ENCODE assay signal across 33 cellular contexts in genomic region chr4:16052939-16053338, GRCh38. TPM values are rescaled to one million over a fixed set of nuclear protein-coding genes. Genes with fewer than 3 reads are reported as not detected.
DNase-seq lines count a peak whose midpoint lies in the region; ATAC-seq and TF ChIP-seq lines count a peak whose summit lies in the region.
"Had no signal": no experiment of that assay in that cellular context is flagged by ENCODE, and none has a peak within 500 bp of the region (broad histone marks: within the 10 kb centered on the region; RNA-seq: fewer than 3 reads in every experiment).

No MANE protein-coding gene starts in this region.

- WGBS in body of pancreas, 2 donors, result 29 to 43% methylated on average over 2 of the region's 2 CpGs

- H3K9me3 ChIP-seq in body of pancreas, result no peaks in the 10 kb centered on the region
- H3K9me3 ChIP-seq in upper lobe of right lung, result no peaks in the 10 kb centered on the region
- H3K9me3 ChIP-seq: A549; BE2C; BLaER1; BLaER1 treated with 17β-estradiol and CSF1 and Interleukin-3, amounts not matched to agents 10 nM and 100 nM; Caco-2 had no signal

- H3K36me3 ChIP-seq in body of pancreas (replicated peaks in 1 of 2; ENCODE audit: insufficient read depth in 1 of 2, low read depth in 2 of 2) (no peaks in the 10 kb centered on the region), upper lobe of right lung (no peaks in the 10 kb centered on the region)
- H3K36me3 ChIP-seq: BE2C; BLaER1; BLaER1 treated with 17β-estradiol and CSF1 and Interleukin-3, amounts not matched to agents 10 nM and 100 nM had no signal

- TF ChIP-seq CTCF in body of pancreas (IDR thresholded peaks at IDR 0.05), result no peak
- no peak for TF ChIP-seq CTCF in upper lobe of right lung (IDR thresholded peaks at IDR 0.05)

- H3K4me1 ChIP-seq in body of pancreas, result peaks cover 15% of the 10 kb centered on the region
- H3K4me1 ChIP-seq in upper lobe of right lung, result peaks cover 12% of the 10 kb centered on the region
- H3K4me1 ChIP-seq: A549, Caco-2 had no signal

- DNase-seq in NCI-H1048 (lab: John Stamatoyannopoulos, UW) (peak; percentile 90), NCI-H526 (lab: John Stamatoyannopoulos, UW) (peak; percentile 87 to 93), NCI-H526 treated with DMSO at 0.1 percent for 48 hours (lab: John Stamatoyannopoulos, UW) (peak; percentile 95), body of pancreas (no peak), SKM-1 (lab: John Stamatoyannopoulos, UW; ENCODE audit: unreplicated experiment) (no peak), AG08395 (ENCODE audit: low spot score) (no peak), upper lobe of right lung (no peak)
- DNase-seq: 8988T; ACHN; AML-193; BE2C; C1 segment of cervical spinal cord; Caco-2; Calu3; CD4-positive, alpha-beta memory T cell; CD4-positive, alpha-beta T cell; CD4-positive, CD25-positive, alpha-beta regulatory T cell; CD8-positive, alpha-beta memory T cell; CD8-positive, alpha-beta T cell; COR-L47; DMS 273 treated with DMSO at 0.1 percent for 48 hours; DMS153; DMS79; DMS79 treated with DMSO at 0.1 percent for 48 hours; DND-41; EL had no signal

- H3K27me3 ChIP-seq in body of pancreas (no peaks in the 10 kb centered on the region), upper lobe of right lung (peaks cover 8% of the 10 kb centered on the region)
- H3K27me3 ChIP-seq: BE2C; BLaER1; BLaER1 treated with 17β-estradiol and CSF1 and Interleukin-3, amounts not matched to agents 10 nM and 100 nM had no signal

- no peak for TF ChIP-seq POLR2A in body of pancreas (IDR thresholded peaks at IDR 0.05)

- intact Hi-C loops in body of pancreas (cut with DNase I) (no loop called here), upper lobe of right lung (cut with DNase I) (no loop called here)

- no peak overlapping the region for H3K4me3 ChIP-seq in body of pancreas
- no peak overlapping the region for H3K4me3 ChIP-seq in upper lobe of right lung
- H3K4me3 ChIP-seq: A549; BLaER1; BLaER1 treated with 17β-estradiol and CSF1 and Interleukin-3, amounts not matched to agents 10 nM and 100 nM had no signal

- H3K27ac ChIP-seq in body of pancreas (peak overlapping the region in 2 of 4 donors; percentile 46 to 48), upper lobe of right lung (no peak overlapping the region)
- H3K27ac ChIP-seq: 22Rv1; A549; BLaER1; BLaER1 treated with 17β-estradiol and CSF1 and Interleukin-3, amounts not matched to agents 10 nM and 100 nM; C4-2B had no signal

- peak; percentile 38 for ATAC-seq in body of pancreas
- ATAC-seq in upper lobe of right lung, result no peak
- ATAC-seq in HG03095 (IDR thresholded peaks at IDR 0.05; ENCODE audit: unreplicated experiment), result no peak
- ATAC-seq: A549; CD8-positive, alpha-beta T cell had no signal

RNA-seq across cellular contexts. Expression of gene PROM1, which starts 30.9 kb away (rescaled TPM):
- total RNA-seq in body of pancreas, result 10 to 100 TPM; 23.7 to 24.6 TPM
- total RNA-seq in upper lobe of right lung, result 0.93 TPM
- total RNA-seq: B cell; CD4-positive, alpha-beta memory T cell; CD4-positive, alpha-beta T cell; CD8-positive, alpha-beta T cell had no signal

Comparison
In these comparisons a context has a peak if more than half of its experiments do, and no peak if none do; other contexts are left out.
1. DNase-seq: peak in NCI-H1048 (single experiment), NCI-H526 (2 of 2) and NCI-H526 treated with DMSO at 0.1 percent for 48 hours (single experiment); none in body of pancreas (0 of 4), SKM-1 (single experiment), AG08395 (single experiment) and upper lobe of right lung (single experiment).
2. RNA of gene PROM1, which starts 30.9 kb away (total RNA-seq): 23.7 to 24.6 TPM in body of pancreas; 0.93 TPM in upper lobe of right lung (single experiment); every median in the first group is over 10 times any median in the second.